ENCODE assay signal across 1 cellular context in the genomic region with DNA sequence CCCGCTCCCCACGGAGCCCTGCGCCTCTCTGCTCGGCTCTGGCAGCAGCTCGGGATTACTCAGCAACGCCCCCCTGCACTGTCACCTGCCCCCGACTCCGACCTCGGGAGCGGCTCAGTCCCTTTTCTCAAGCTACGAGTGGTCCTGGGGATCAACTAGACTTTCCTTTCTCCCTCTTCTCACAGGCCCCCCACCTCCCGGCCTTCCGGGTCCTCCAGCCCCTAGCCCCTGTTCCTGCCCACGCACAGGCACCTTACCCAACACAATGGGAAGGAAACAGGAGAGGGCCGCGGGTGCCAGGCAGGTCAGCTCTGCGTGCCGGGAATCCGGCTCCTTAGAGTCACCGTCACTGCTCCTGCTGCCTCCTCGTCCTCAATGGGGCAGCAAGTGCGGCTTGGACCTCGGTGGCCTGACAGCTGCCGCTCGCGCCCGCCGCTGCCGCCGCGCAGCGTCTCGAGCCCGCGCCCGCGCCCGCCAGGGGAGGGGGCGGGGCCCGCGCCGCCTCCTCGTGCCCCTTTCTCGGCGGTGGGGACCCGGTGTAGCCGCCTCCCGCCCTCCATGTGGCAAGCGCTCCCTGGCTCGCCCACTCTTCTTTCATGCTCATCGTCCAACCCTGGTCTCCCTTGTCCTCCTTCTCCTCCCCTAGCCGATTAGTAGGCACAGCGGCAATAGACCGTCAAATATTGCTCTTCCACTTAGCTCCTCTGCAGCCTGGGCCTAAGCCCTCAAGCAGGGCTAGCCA.
TF ChIP-seq lines count a peak whose summit lies in the region.

TSS of gene RAB9B (minus strand) at position 455 of the 742 bp plus-strand sequence. CDS start 6,473 bp downstream, outside the sequence.

TF ChIP-seq in A549, 52 proteins besides CTCF, POLR2A, EP300 and RAD21 (continued from another document):
- TF ChIP-seq MAFK (IDR thresholded peaks at IDR 0.05; ENCODE audit: partially characterized antibody) = no peak
